Comparison of ENCODE assay signal across 19 cellular contexts in genomic region chr7:66015440-66016130, GRCh38.
"Had no signal": no experiment of that assay in that cellular context is flagged by ENCODE, and none has a peak within 500 bp of the region (broad histone marks: within the 10 kb centered on the region; RNA-seq: fewer than 3 reads in every experiment).

No MANE protein-coding gene starts in this region.

- H3K27me3 ChIP-seq: sigmoid colon had no signal

- H3K4me1 Mint-ChIP-seq: brain, immature natural killer cell, naive B cell, WTC11 had no signal

- H3K4me1 ChIP-seq: sigmoid colon had no signal

- FAIRE-seq: urothelium cell line had no signal

- H3K4me2 ChIP-seq: smooth muscle cell had no signal

- H3K9me3 ChIP-seq: sigmoid colon had no signal

- ATAC-seq: activated naive CD4-positive, alpha-beta T cell treated with anti-CD3 and anti-CD28 coated beads, Interleukin-2, amount 50 U/mL, for 72 hours; left ventricle myocardium superior; WTC11 had no signal

- H3K36me3 Mint-ChIP-seq: activated naive CD4-positive, alpha-beta T cell treated with anti-CD3 and anti-CD28 coated beads, Interleukin-2, amount 50 U/mL, for 72 hours; brain; immature natural killer cell; naive B cell; WTC11 had no signal

- H3K4me3 Mint-ChIP-seq: brain; immature natural killer cell; naive B cell; T-helper 1 cell treated with Interleukin-12 subunit alpha and Interleukin-12 subunit beta and Interleukin-4 antibody, amounts not matched to agents 30 μg/mL and 1 μg/mL, for 36 hours; WTC11 had no signal

- H3K9me3 Mint-ChIP-seq: activated naive CD4-positive, alpha-beta T cell treated with anti-CD3 and anti-CD28 coated beads, Interleukin-2, amount 50 U/mL, for 72 hours; immature natural killer cell; naive B cell; T-helper 1 cell treated with Interleukin-12 subunit alpha and Interleukin-12 subunit beta and Interleukin-4 antibody, amounts not matched to agents 30 μg/mL and 1 μg/mL, for 36 hours; WTC11 had no signal

- DNase-seq: activated T-cell treated with anti-CD3 and anti-CD28 coated beads, Interleukin-2, amount 50 U/mL, for 1 hour; aorta; caudate nucleus; effector CD8-positive, alpha-beta T cell; immature natural killer cell; left ventricle myocardium superior; naive B cell; nucleus accumbens; sigmoid colon; stimulated activated CD4-positive, alpha-beta T cell treated with anti-CD3 and anti-CD28 coated beads, Interleukin-2, amount 100 ng/mL, for 48 hours; stimulated activated CD8-positive, alpha-beta memory T cell treated with anti-CD3 and anti-CD28 coated beads, Interleukin-4, amount 100 ng/mL, for 48 hours; stimulated activated naive CD4-positive, alpha-beta T cell treated with Interleukin-2 at 50 U/mL for 16 hours; T1000 had no signal

- H3K36me3 ChIP-seq: sigmoid colon had no signal

- H3K27ac Mint-ChIP-seq: activated naive CD4-positive, alpha-beta T cell treated with anti-CD3 and anti-CD28 coated beads, Interleukin-2, amount 50 U/mL, for 72 hours; brain; immature natural killer cell; T-helper 1 cell treated with Interleukin-12 subunit alpha and Interleukin-12 subunit beta and Interleukin-4 antibody, amounts not matched to agents 30 μg/mL and 1 μg/mL, for 36 hours; WTC11 had no signal

- H3K4me3 ChIP-seq: sigmoid colon, smooth muscle cell had no signal

- H3K27ac ChIP-seq: sigmoid colon had no signal
